In the genomic region with DNA sequence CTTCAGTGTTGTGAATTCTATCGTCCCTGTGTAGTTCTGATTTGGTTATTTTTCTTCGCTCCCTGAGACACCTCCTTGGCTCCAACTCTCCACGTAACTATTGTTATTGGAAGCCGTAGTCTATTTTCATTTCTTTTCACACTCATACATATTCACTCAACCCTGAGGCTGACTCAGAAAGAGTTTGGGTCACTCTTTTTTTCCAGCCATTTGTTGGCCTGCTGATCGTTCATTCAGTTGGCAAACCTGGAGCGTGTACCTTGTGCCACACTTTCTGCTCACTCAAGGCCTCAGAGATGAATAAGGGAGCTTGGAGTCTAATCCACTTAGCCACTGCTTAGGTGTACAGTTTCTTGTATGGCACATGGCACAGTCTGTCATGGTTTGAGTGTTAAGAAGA, we compare ENCODE assay signal across 21 cellular contexts. TPM values are rescaled to one million over a fixed set of nuclear protein-coding genes. Genes with fewer than 3 reads are reported as not detected.
DNase-seq lines count a peak whose midpoint lies in the region; ATAC-seq and TF ChIP-seq lines count a peak whose summit lies in the region.
"Had no signal": no experiment of that assay in that cellular context is flagged by ENCODE, and none has a peak within 500 bp of the region (broad histone marks: within the 10 kb centered on the region; RNA-seq: fewer than 3 reads in every experiment).

No MANE protein-coding gene starts in this region.

- no peak overlapping the region for H3K27ac ChIP-seq in GM23338 (ENCODE audit: low read depth)
- H3K27ac ChIP-seq: breast epithelium, neutrophil had no signal

- DNase-seq in GM23338 (ENCODE audit: low spot score) (no peak), astrocyte of the hippocampus (ENCODE audit: low read depth, low spot score) (peak; percentile 80), immature natural killer cell (no peak), smooth muscle cell of the brain vasculature (ENCODE audit: low read depth, low spot score) (peak; percentile 21), HuH-7 (ENCODE audit: low spot score) (no peak), activated gamma-delta T cell (lab: John Stamatoyannopoulos, UW) (no peak)
- DNase-seq in activated CD8-positive, alpha-beta memory T cell treated with anti-CD3 and anti-CD28 coated beads, Interleukin-2, amount 10 ng/mL, durations not matched to agents 7 days and 5 days, result no peak
- DNase-seq: ACHN; activated CD4-positive, alpha-beta T cell treated with anti-CD3 and anti-CD28 coated beads for 48 hours; activated naive CD8-positive, alpha-beta T cell treated with anti-CD3 and anti-CD28 coated beads, Interleukin-2, amount 10 ng/mL, durations not matched to agents 7 days and 5 days; Calu3; EL; glutamatergic neuron; NCI-H1092 treated with DMSO at 0.1 percent for 48 hours; NCI-H1930; NCI-H69; RPMI8226 had no signal

- H3F3A ChIP-seq in GM23338 (replicated peaks; ENCODE audit: low read depth), result no peaks in the 10 kb centered on the region

- H3K27me3 ChIP-seq in GM23338 (ENCODE audit: insufficient read depth), result no peaks in the 10 kb centered on the region
- H3K27me3 ChIP-seq: breast epithelium, neutrophil had no signal

- H3K9me2 ChIP-seq in GM23338 (ENCODE audit: insufficient read depth), result no peaks in the 10 kb centered on the region

- no peak overlapping the region for H3K4me3 ChIP-seq in GM23338
- H3K4me3 ChIP-seq: breast epithelium had no signal

- TF ChIP-seq CTCF in GM23338 (conservative IDR thresholded peaks at IDR 0.05; ENCODE audit: low read depth in 2 of 2), result no peak

- CTCF ChIA-PET in activated CD8-positive, alpha-beta memory T cell treated with anti-CD3 and anti-CD28 coated beads, Interleukin-2, amount 10 ng/mL, durations not matched to agents 7 days and 5 days (lab: Charles Lee), result interaction anchor here (2.3 kb wide), 1 partner anchor 28 kb away, joined by 4 read pairs; no protein-coding TSS in a partner anchor

- no peaks in the 10 kb centered on the region for H3K9me3 Mint-ChIP-seq in GM23338
- no peaks in the 10 kb centered on the region for H3K9me3 Mint-ChIP-seq in immature natural killer cell
- peaks cover 2% of the 10 kb centered on the region for H3K9me3 Mint-ChIP-seq in activated CD8-positive, alpha-beta memory T cell treated with anti-CD3 and anti-CD28 coated beads, Interleukin-2, amount 10 ng/mL, durations not matched to agents 7 days and 5 days (ENCODE audit: low read depth)
- H3K9me3 Mint-ChIP-seq: activated naive CD8-positive, alpha-beta T cell treated with anti-CD3 and anti-CD28 coated beads, Interleukin-2, amount 10 ng/mL, durations not matched to agents 7 days and 5 days; dendritic cell treated with granulocyte-macrophage colony-stimulating factor and Interleukin-4, amounts not matched to agents 40 ng/mL and 50 ng/mL, for 4 days had no signal

- H3K27ac Mint-ChIP-seq in GM23338 (peak overlapping the region; percentile 4; the same call in 1 of the 2 replicates), immature natural killer cell (peak overlapping the region in 5 of 6 donors; percentile 5 to 81 (median 42))
- H3K27ac Mint-ChIP-seq in activated CD8-positive, alpha-beta memory T cell treated with anti-CD3 and anti-CD28 coated beads, Interleukin-2, amount 10 ng/mL, durations not matched to agents 7 days and 5 days, result no peak overlapping the region
- H3K27ac Mint-ChIP-seq: activated naive CD8-positive, alpha-beta T cell treated with anti-CD3 and anti-CD28 coated beads, Interleukin-2, amount 10 ng/mL, durations not matched to agents 7 days and 5 days; dendritic cell treated with granulocyte-macrophage colony-stimulating factor and Interleukin-4, amounts not matched to agents 40 ng/mL and 50 ng/mL, for 4 days had no signal

- H3K27me3 Mint-ChIP-seq in GM23338 (ENCODE audit: insufficient read depth, low read depth, poor library complexity), result peaks cover 3% of the 10 kb centered on the region
- peaks cover 2 to 14% (median 10%) of the 10 kb centered on the region in 3 donors for H3K27me3 Mint-ChIP-seq in immature natural killer cell (ENCODE audit: low read depth in 3 of 3)
- no peaks in the 10 kb centered on the region for H3K27me3 Mint-ChIP-seq in activated CD8-positive, alpha-beta memory T cell treated with anti-CD3 and anti-CD28 coated beads, Interleukin-2, amount 10 ng/mL, durations not matched to agents 7 days and 5 days
- H3K27me3 Mint-ChIP-seq: activated naive CD8-positive, alpha-beta T cell treated with anti-CD3 and anti-CD28 coated beads, Interleukin-2, amount 10 ng/mL, durations not matched to agents 7 days and 5 days; dendritic cell treated with granulocyte-macrophage colony-stimulating factor and Interleukin-4, amounts not matched to agents 40 ng/mL and 50 ng/mL, for 4 days had no signal

- H3K4me2 ChIP-seq in GM23338, result no peak overlapping the region

- peaks cover 16% of the 10 kb centered on the region for H3K36me3 ChIP-seq in GM23338 (ENCODE audit: insufficient read depth)
- H3K36me3 ChIP-seq: breast epithelium had no signal

- no peaks in the 10 kb centered on the region for H4K20me1 ChIP-seq in GM23338 (replicated peaks; ENCODE audit: insufficient read depth)

- H3K79me2 ChIP-seq in GM23338 (replicated peaks; ENCODE audit: insufficient read depth), result no peaks in the 10 kb centered on the region

- ATAC-seq in GM23338 (no peak), HG03139 (IDR thresholded peaks at IDR 0.05; ENCODE audit: unreplicated experiment) (no peak)
- no peak for ATAC-seq in activated CD8-positive, alpha-beta memory T cell treated with anti-CD3 and anti-CD28 coated beads, Interleukin-2, amount 10 ng/mL, durations not matched to agents 7 days and 5 days

- peaks cover 54% of the 10 kb centered on the region for H3K36me3 Mint-ChIP-seq in GM23338 (ENCODE audit: low read depth)
- peaks cover 36 to 50% (median 47%) of the 10 kb centered on the region in 3 donors for H3K36me3 Mint-ChIP-seq in immature natural killer cell
- peaks cover 69% of the 10 kb centered on the region for H3K36me3 Mint-ChIP-seq in activated CD8-positive, alpha-beta memory T cell treated with anti-CD3 and anti-CD28 coated beads, Interleukin-2, amount 10 ng/mL, durations not matched to agents 7 days and 5 days

- H3K4me1 Mint-ChIP-seq in GM23338, result peaks cover 15% of the 10 kb centered on the region
- peaks cover 58 to 85% of the 10 kb centered on the region in 2 donors for H3K4me1 Mint-ChIP-seq in immature natural killer cell
- H3K4me1 Mint-ChIP-seq in activated CD8-positive, alpha-beta memory T cell treated with anti-CD3 and anti-CD28 coated beads, Interleukin-2, amount 10 ng/mL, durations not matched to agents 7 days and 5 days, result peaks cover 73% of the 10 kb centered on the region

- no peaks in the 10 kb centered on the region for H3K4me1 ChIP-seq in GM23338 (ENCODE audit: insufficient read depth)
- H3K4me1 ChIP-seq: breast epithelium had no signal

- no peak overlapping the region for H2AFZ ChIP-seq in GM23338

- H3K4me3 Mint-ChIP-seq in GM23338 (no peak overlapping the region), immature natural killer cell (no peak overlapping the region)
- H3K4me3 Mint-ChIP-seq in activated CD8-positive, alpha-beta memory T cell treated with anti-CD3 and anti-CD28 coated beads, Interleukin-2, amount 10 ng/mL, durations not matched to agents 7 days and 5 days, result no peak overlapping the region
- H3K4me3 Mint-ChIP-seq: activated naive CD8-positive, alpha-beta T cell treated with anti-CD3 and anti-CD28 coated beads, Interleukin-2, amount 10 ng/mL, durations not matched to agents 7 days and 5 days; dendritic cell treated with granulocyte-macrophage colony-stimulating factor and Interleukin-4, amounts not matched to agents 40 ng/mL and 50 ng/mL, for 4 days had no signal

TF ChIP-seq in GM23338, 12 proteins besides CTCF, POLR2A, EP300 and RAD21 (continues in another document):
- TF ChIP-seq EZH2phosphoT487 (IDR thresholded peaks at IDR 0.05; ENCODE audit: unreplicated experiment) (no peak), STAT1 (IDR thresholded peaks at IDR 0.05; ENCODE audit: unreplicated experiment) (no peak)
- TF ChIP-seq, protein P1, sequence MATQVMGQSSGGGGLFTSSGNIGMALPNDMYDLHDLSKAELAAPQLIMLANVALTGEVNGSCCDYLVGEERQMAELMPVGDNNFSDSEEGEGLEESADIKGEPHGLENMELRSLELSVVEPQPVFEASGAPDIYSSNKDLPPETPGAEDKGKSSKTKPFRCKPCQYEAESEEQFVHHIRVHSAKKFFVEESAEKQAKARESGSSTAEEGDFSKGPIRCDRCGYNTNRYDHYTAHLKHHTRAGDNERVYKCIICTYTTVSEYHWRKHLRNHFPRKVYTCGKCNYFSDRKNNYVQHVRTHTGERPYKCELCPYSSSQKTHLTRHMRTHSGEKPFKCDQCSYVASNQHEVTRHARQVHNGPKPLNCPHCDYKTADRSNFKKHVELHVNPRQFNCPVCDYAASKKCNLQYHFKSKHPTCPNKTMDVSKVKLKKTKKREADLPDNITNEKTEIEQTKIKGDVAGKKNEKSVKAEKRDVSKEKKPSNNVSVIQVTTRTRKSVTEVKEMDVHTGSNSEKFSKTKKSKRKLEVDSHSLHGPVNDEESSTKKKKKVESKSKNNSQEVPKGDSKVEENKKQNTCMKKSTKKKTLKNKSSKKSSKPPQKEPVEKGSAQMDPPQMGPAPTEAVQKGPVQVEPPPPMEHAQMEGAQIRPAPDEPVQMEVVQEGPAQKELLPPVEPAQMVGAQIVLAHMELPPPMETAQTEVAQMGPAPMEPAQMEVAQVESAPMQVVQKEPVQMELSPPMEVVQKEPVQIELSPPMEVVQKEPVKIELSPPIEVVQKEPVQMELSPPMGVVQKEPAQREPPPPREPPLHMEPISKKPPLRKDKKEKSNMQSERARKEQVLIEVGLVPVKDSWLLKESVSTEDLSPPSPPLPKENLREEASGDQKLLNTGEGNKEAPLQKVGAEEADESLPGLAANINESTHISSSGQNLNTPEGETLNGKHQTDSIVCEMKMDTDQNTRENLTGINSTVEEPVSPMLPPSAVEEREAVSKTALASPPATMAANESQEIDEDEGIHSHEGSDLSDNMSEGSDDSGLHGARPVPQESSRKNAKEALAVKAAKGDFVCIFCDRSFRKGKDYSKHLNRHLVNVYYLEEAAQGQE (IDR thresholded peaks at IDR 0.05; ENCODE audit: unreplicated experiment), result no peak

RNA-seq across cellular contexts. Expression of a gene that starts 22.4 kb away (rescaled TPM):
- 40.9 and 45.6 TPM in 2 replicates for total RNA-seq in GM23338 (2014; rRNA removed; shearing (Covaris generic))
- 30.4 and 33.2 TPM in 2 replicates for polyA plus RNA-seq in GM23338 (2016; fragmentation: Nextera tagmentation; extraction: Ambion mirVana)
- polyA plus RNA-seq in immature natural killer cell, result 100 to 1,000 TPM in 1 of 3 donors, 10 to 100 TPM in 2; 73.5 to 102 (median 91.8) TPM
- 10 to 100 TPM; 71.3 to 74.0 TPM for total RNA-seq in activated CD8-positive, alpha-beta memory T cell treated with anti-CD3 and anti-CD28 coated beads, Interleukin-2, amount 10 ng/mL, durations not matched to agents 7 days and 5 days

Comparison
In these comparisons a context has a peak if more than half of its experiments do, and no peak if none do; other contexts are left out.
1. DNase-seq: peak in astrocyte of the hippocampus (single experiment) and smooth muscle cell of the brain vasculature (single experiment); none in GM23338 (single experiment), immature natural killer cell (0 of 3), HuH-7 (single experiment), activated gamma-delta T cell (single experiment) and activated CD8-positive, alpha-beta memory T cell treated with anti-CD3 and anti-CD28 coated beads, Interleukin-2, amount 10 ng/mL, durations not matched to agents 7 days and 5 days (single experiment).